24 cellular contexts compared by ENCODE assay signal in genomic region chr2:100041946-100042345, GRCh38.
DNase-seq lines count a peak whose midpoint lies in the region; ATAC-seq and TF ChIP-seq lines count a peak whose summit lies in the region.
"Had no signal": no experiment of that assay in that cellular context is flagged by ENCODE, and none has a peak within 500 bp of the region (broad histone marks: within the 10 kb centered on the region; RNA-seq: fewer than 3 reads in every experiment).

No MANE protein-coding gene starts in this region.

- no peak for TF ChIP-seq CTCF in glutamatergic neuron (IDR thresholded peaks at IDR 0.05; ENCODE audit: partially characterized antibody, unreplicated experiment)
- TF ChIP-seq CTCF in neural crest cell (conservative IDR thresholded peaks at IDR 0.05) = no peak

- H3K9me3 Mint-ChIP-seq in glutamatergic neuron (ENCODE audit: unreplicated experiment) (peaks cover 8% of the 10 kb centered on the region), neural crest cell (no peaks in the 10 kb centered on the region)
- no peaks in the 10 kb centered on the region for H3K9me3 Mint-ChIP-seq in activated CD4-positive, alpha-beta T cell treated with anti-CD3 and anti-CD28 coated beads, Interleukin-2, amount 10 ng/mL, durations not matched to agents 7 days and 5 days
- no peaks in the 10 kb centered on the region for H3K9me3 Mint-ChIP-seq in activated naive CD4-positive, alpha-beta T cell treated with anti-CD3 and anti-CD28 coated beads for 36 hours
- H3K9me3 Mint-ChIP-seq: activated naive CD4-positive, alpha-beta T cell treated with anti-CD3 and anti-CD28 coated beads, Interleukin-2, amount 50 U/mL, for 72 hours; CD8-positive, alpha-beta memory T cell; effector memory CD8-positive, alpha-beta T cell; T-helper 2 cell treated with Interferon-gamma antibody and Interleukin-4, amounts not matched to agents 5 μg/mL and 100 μg/mL, for 36 hours had no signal

- H3K36me3 Mint-ChIP-seq in glutamatergic neuron (ENCODE audit: unreplicated experiment) (no peaks in the 10 kb centered on the region), neural crest cell (ENCODE audit: low read depth) (peaks cover 3% of the 10 kb centered on the region)
- no peaks in the 10 kb centered on the region for H3K36me3 Mint-ChIP-seq in activated CD4-positive, alpha-beta T cell treated with anti-CD3 and anti-CD28 coated beads, Interleukin-2, amount 10 ng/mL, durations not matched to agents 7 days and 5 days (ENCODE audit: low read depth)
- no peaks in the 10 kb centered on the region for H3K36me3 Mint-ChIP-seq in activated naive CD4-positive, alpha-beta T cell treated with anti-CD3 and anti-CD28 coated beads for 36 hours (ENCODE audit: low read depth)
- H3K36me3 Mint-ChIP-seq: activated naive CD4-positive, alpha-beta T cell treated with anti-CD3 and anti-CD28 coated beads, Interleukin-2, amount 50 U/mL, for 72 hours; CD8-positive, alpha-beta memory T cell had no signal

- H3K4me3 Mint-ChIP-seq in glutamatergic neuron (ENCODE audit: unreplicated experiment) (peak overlapping the region; percentile 9), neural crest cell (peak overlapping the region; percentile 34)
- no peak overlapping the region for H3K4me3 Mint-ChIP-seq in activated CD4-positive, alpha-beta T cell treated with anti-CD3 and anti-CD28 coated beads, Interleukin-2, amount 10 ng/mL, durations not matched to agents 7 days and 5 days
- H3K4me3 Mint-ChIP-seq in activated naive CD4-positive, alpha-beta T cell treated with anti-CD3 and anti-CD28 coated beads for 36 hours = no peak overlapping the region
- H3K4me3 Mint-ChIP-seq: CD8-positive, alpha-beta memory T cell; effector memory CD8-positive, alpha-beta T cell; T-helper 2 cell treated with Interferon-gamma antibody and Interleukin-4, amounts not matched to agents 5 μg/mL and 100 μg/mL, for 36 hours had no signal

- DNase-seq in activated gamma-delta T cell (lab: John Stamatoyannopoulos, UW) = peak; percentile 5
- DNase-seq in activated gamma-delta T cell treated with Interleukin-2 at 50 U/mL for 16 hours = no peak
- no peak for DNase-seq in glutamatergic neuron
- DNase-seq in neural crest cell (ENCODE audit: low read depth, low spot score) = peak; percentile 51
- no peak for DNase-seq in activated CD4-positive, alpha-beta T cell treated with anti-CD3 and anti-CD28 coated beads, Interleukin-2, amount 10 ng/mL, durations not matched to agents 7 days and 5 days
- DNase-seq in activated naive CD4-positive, alpha-beta T cell treated with anti-CD3 and anti-CD28 coated beads for 36 hours = no peak
- no peak for DNase-seq in COLO829 (ENCODE audit: low spot score)
- DNase-seq: 8988T; activated CD4-positive, alpha-beta T cell treated with anti-CD3 and anti-CD28 coated beads, Interleukin-2, amount 50 U/mL, for 1 hour; CD8-positive, alpha-beta memory T cell; effector memory CD8-positive, alpha-beta T cell; heart left ventricle; kidney glomerular epithelial cell; lower lobe of right lung; NCI-H1092; NCI-H187; NCI-H2171 treated with DMSO at 0.1 percent for 48 hours; NK-92 treated with Interleukin-12 subunit alpha and Interleukin-12 subunit beta, amount 100 ng/mL, for 24 hours; PC-3; SHP77; stimulated activated CD4-positive, alpha-beta T cell treated with anti-CD3 and anti-CD28 coated beads, Interleukin-2, amount 100 ng/mL, for 24 hours had no signal

- intact Hi-C loops in activated naive CD4-positive, alpha-beta T cell treated with anti-CD3 and anti-CD28 coated beads for 36 hours (cut with micrococcal nuclease) = no loop called here

- CTCF ChIA-PET in activated CD4-positive, alpha-beta T cell treated with anti-CD3 and anti-CD28 coated beads, Interleukin-2, amount 10 ng/mL, durations not matched to agents 7 days and 5 days (lab: Charles Lee) = no interaction called here
- CTCF ChIA-PET in activated naive CD4-positive, alpha-beta T cell treated with anti-CD3 and anti-CD28 coated beads for 36 hours (lab: Charles Lee) = interaction anchor here (0.6 kb wide), 1 partner anchor 77 kb away, joined by 6 read pairs; no protein-coding TSS in a partner anchor

- peaks cover 46% of the 10 kb centered on the region for H3K4me1 Mint-ChIP-seq in glutamatergic neuron (ENCODE audit: low read depth, unreplicated experiment)
- H3K4me1 Mint-ChIP-seq in neural crest cell = peaks cover 52% of the 10 kb centered on the region
- no peaks in the 10 kb centered on the region for H3K4me1 Mint-ChIP-seq in activated CD4-positive, alpha-beta T cell treated with anti-CD3 and anti-CD28 coated beads, Interleukin-2, amount 10 ng/mL, durations not matched to agents 7 days and 5 days
- no peaks in the 10 kb centered on the region for H3K4me1 Mint-ChIP-seq in activated naive CD4-positive, alpha-beta T cell treated with anti-CD3 and anti-CD28 coated beads for 36 hours (ENCODE audit: low read depth)
- H3K4me1 Mint-ChIP-seq: CD8-positive, alpha-beta memory T cell had no signal

- POLR2A ChIA-PET in activated CD4-positive, alpha-beta T cell treated with anti-CD3 and anti-CD28 coated beads, Interleukin-2, amount 10 ng/mL, durations not matched to agents 7 days and 5 days (lab: Charles Lee) = no interaction called here

- peak overlapping the region; percentile 79 for H3K27ac Mint-ChIP-seq in glutamatergic neuron (ENCODE audit: unreplicated experiment)
- H3K27ac Mint-ChIP-seq in neural crest cell (ENCODE audit: unreplicated experiment) = peak overlapping the region; percentile 76
- no peak overlapping the region for H3K27ac Mint-ChIP-seq in activated CD4-positive, alpha-beta T cell treated with anti-CD3 and anti-CD28 coated beads, Interleukin-2, amount 10 ng/mL, durations not matched to agents 7 days and 5 days
- no peak overlapping the region for H3K27ac Mint-ChIP-seq in activated naive CD4-positive, alpha-beta T cell treated with anti-CD3 and anti-CD28 coated beads for 36 hours
- H3K27ac Mint-ChIP-seq: activated naive CD4-positive, alpha-beta T cell treated with anti-CD3 and anti-CD28 coated beads, Interleukin-2, amount 50 U/mL, for 72 hours; effector memory CD8-positive, alpha-beta T cell; T-helper 2 cell treated with Interferon-gamma antibody and Interleukin-4, amounts not matched to agents 5 μg/mL and 100 μg/mL, for 36 hours had no signal

- H3K27me3 Mint-ChIP-seq in glutamatergic neuron (ENCODE audit: unreplicated experiment) (peaks cover 1% of the 10 kb centered on the region), neural crest cell (ENCODE audit: low read depth) (peaks cover 74% of the 10 kb centered on the region)
- no peaks in the 10 kb centered on the region for H3K27me3 Mint-ChIP-seq in activated CD4-positive, alpha-beta T cell treated with anti-CD3 and anti-CD28 coated beads, Interleukin-2, amount 10 ng/mL, durations not matched to agents 7 days and 5 days
- H3K27me3 Mint-ChIP-seq in activated naive CD4-positive, alpha-beta T cell treated with anti-CD3 and anti-CD28 coated beads for 36 hours (ENCODE audit: low read depth) = no peaks in the 10 kb centered on the region
- H3K27me3 Mint-ChIP-seq: effector memory CD8-positive, alpha-beta T cell had no signal

- no peak for ATAC-seq in HG03442 (IDR thresholded peaks at IDR 0.05; ENCODE audit: unreplicated experiment)
- ATAC-seq: activated naive CD4-positive, alpha-beta T cell treated with anti-CD3 and anti-CD28 coated beads, Interleukin-2, amount 50 U/mL, for 72 hours; effector memory CD8-positive, alpha-beta T cell; heart left ventricle; lower lobe of right lung; PC-3 had no signal

Comparison
In these comparisons a context has a peak if more than half of its experiments do, and no peak if none do; other contexts are left out.
1. DNase-seq: peak in activated gamma-delta T cell (single experiment) and neural crest cell (single experiment); none in activated gamma-delta T cell treated with Interleukin-2 at 50 U/mL for 16 hours (single experiment), glutamatergic neuron (single experiment), activated CD4-positive, alpha-beta T cell treated with anti-CD3 and anti-CD28 coated beads, Interleukin-2, amount 10 ng/mL, durations not matched to agents 7 days and 5 days (single experiment), activated naive CD4-positive, alpha-beta T cell treated with anti-CD3 and anti-CD28 coated beads for 36 hours (single experiment) and COLO829 (single experiment).
2. H3K27ac Mint-ChIP-seq: peak in glutamatergic neuron (single experiment) and neural crest cell (single experiment); none in activated CD4-positive, alpha-beta T cell treated with anti-CD3 and anti-CD28 coated beads, Interleukin-2, amount 10 ng/mL, durations not matched to agents 7 days and 5 days (single experiment) and activated naive CD4-positive, alpha-beta T cell treated with anti-CD3 and anti-CD28 coated beads for 36 hours (single experiment).
3. H3K4me3 Mint-ChIP-seq: peak in glutamatergic neuron (single experiment) and neural crest cell (single experiment); none in activated CD4-positive, alpha-beta T cell treated with anti-CD3 and anti-CD28 coated beads, Interleukin-2, amount 10 ng/mL, durations not matched to agents 7 days and 5 days (single experiment) and activated naive CD4-positive, alpha-beta T cell treated with anti-CD3 and anti-CD28 coated beads for 36 hours (single experiment).